2 cellular contexts compared by ENCODE assay signal in the genomic region with DNA sequence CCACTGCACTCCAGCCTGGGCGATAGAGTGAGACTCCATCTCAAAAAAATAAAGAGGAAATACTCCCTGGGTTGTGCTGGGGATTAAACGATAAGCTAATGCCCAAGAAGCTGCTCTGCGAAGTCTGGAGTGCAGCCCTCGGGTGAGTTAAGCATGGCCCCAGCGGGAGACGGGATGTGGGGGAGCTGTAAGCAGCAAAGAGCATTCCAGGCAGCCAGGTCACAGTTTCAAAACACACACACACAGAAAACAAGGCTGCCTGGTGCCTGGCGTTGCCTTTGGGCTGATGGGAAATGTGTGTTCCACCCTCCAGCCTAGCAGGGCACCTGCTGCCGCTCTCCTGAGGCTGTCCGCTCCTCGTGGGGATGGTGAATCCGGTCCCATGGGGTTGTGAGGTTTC.
TF ChIP-seq lines count a peak whose summit lies in the region.

No MANE protein-coding gene starts in this region.

TF ChIP-seq in SK-N-SH treated with all-trans-retinoic acid at 6 μM for 48 hours, 23 proteins besides CTCF, POLR2A, EP300 and RAD21 (continued from another document):
- TF ChIP-seq, protein P1, sequence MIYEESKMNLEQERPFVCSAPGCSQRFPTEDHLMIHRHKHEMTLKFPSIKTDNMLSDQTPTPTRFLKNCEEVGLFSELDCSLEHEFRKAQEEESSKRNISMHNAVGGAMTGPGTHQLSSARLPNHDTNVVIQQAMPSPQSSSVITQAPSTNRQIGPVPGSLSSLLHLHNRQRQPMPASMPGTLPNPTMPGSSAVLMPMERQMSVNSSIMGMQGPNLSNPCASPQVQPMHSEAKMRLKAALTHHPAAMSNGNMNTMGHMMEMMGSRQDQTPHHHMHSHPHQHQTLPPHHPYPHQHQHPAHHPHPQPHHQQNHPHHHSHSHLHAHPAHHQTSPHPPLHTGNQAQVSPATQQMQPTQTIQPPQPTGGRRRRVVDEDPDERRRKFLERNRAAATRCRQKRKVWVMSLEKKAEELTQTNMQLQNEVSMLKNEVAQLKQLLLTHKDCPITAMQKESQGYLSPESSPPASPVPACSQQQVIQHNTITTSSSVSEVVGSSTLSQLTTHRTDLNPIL (CRISPR knock-in tag; IDR thresholded peaks at IDR 0.05; ENCODE audit: low read depth): no peak
- no peak for TF ChIP-seq PPARA (CRISPR knock-in tag; IDR thresholded peaks at IDR 0.05; ENCODE audit: borderline replicate concordance)
- no peak for TF ChIP-seq SNAI2 (CRISPR knock-in tag; IDR thresholded peaks at IDR 0.05)
- TF ChIP-seq ZNF70 (CRISPR knock-in tag; IDR thresholded peaks at IDR 0.05): no peak
- no peak for TF ChIP-seq ZNF565 (CRISPR knock-in tag; conservative IDR thresholded peaks at IDR 0.05; ENCODE audit: low read depth)
- TF ChIP-seq TCF4 (CRISPR knock-in tag; IDR thresholded peaks at IDR 0.05; ENCODE audit: borderline replicate concordance): no peak
- TF ChIP-seq ZFP3 (CRISPR knock-in tag; IDR thresholded peaks at IDR 0.05): no peak
- TF ChIP-seq, protein P2, sequence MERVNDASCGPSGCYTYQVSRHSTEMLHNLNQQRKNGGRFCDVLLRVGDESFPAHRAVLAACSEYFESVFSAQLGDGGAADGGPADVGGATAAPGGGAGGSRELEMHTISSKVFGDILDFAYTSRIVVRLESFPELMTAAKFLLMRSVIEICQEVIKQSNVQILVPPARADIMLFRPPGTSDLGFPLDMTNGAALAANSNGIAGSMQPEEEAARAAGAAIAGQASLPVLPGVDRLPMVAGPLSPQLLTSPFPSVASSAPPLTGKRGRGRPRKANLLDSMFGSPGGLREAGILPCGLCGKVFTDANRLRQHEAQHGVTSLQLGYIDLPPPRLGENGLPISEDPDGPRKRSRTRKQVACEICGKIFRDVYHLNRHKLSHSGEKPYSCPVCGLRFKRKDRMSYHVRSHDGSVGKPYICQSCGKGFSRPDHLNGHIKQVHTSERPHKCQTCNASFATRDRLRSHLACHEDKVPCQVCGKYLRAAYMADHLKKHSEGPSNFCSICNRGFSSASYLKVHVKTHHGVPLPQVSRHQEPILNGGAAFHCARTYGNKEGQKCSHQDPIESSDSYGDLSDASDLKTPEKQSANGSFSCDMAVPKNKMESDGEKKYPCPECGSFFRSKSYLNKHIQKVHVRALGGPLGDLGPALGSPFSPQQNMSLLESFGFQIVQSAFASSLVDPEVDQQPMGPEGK (CRISPR knock-in tag; IDR thresholded peaks at IDR 0.05; ENCODE audit: borderline replicate concordance): no peak
- TF ChIP-seq, protein P3, sequence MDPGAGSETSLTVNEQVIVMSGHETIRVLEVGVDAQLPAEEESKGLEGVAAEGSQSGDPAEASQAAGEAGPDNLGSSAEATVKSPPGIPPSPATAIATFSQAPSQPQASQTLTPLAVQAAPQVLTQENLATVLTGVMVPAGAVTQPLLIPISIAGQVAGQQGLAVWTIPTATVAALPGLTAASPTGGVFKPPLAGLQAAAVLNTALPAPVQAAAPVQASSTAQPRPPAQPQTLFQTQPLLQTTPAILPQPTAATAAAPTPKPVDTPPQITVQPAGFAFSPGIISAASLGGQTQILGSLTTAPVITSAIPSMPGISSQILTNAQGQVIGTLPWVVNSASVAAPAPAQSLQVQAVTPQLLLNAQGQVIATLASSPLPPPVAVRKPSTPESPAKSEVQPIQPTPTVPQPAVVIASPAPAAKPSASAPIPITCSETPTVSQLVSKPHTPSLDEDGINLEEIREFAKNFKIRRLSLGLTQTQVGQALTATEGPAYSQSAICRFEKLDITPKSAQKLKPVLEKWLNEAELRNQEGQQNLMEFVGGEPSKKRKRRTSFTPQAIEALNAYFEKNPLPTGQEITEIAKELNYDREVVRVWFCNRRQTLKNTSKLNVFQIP (CRISPR knock-in tag; IDR thresholded peaks at IDR 0.05; ENCODE audit: borderline replicate concordance, low read depth): no peak
- TF ChIP-seq ESRRG (CRISPR knock-in tag; IDR thresholded peaks at IDR 0.05): no peak
- no peak for TF ChIP-seq ISL1 (CRISPR knock-in tag; IDR thresholded peaks at IDR 0.05)
- TF ChIP-seq TOX (CRISPR knock-in tag; IDR thresholded peaks at IDR 0.05; ENCODE audit: borderline replicate concordance): no peak
- no peak for TF ChIP-seq OSR1 (CRISPR knock-in tag; IDR thresholded peaks at IDR 0.05)

TF ChIP-seq in SK-N-SH, 30 proteins besides CTCF, POLR2A, EP300 and RAD21 (continued from another document):
- TF ChIP-seq, protein P4, sequence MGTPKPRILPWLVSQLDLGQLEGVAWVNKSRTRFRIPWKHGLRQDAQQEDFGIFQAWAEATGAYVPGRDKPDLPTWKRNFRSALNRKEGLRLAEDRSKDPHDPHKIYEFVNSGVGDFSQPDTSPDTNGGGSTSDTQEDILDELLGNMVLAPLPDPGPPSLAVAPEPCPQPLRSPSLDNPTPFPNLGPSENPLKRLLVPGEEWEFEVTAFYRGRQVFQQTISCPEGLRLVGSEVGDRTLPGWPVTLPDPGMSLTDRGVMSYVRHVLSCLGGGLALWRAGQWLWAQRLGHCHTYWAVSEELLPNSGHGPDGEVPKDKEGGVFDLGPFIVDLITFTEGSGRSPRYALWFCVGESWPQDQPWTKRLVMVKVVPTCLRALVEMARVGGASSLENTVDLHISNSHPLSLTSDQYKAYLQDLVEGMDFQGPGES (IDR thresholded peaks at IDR 0.05; ENCODE audit: low read depth, low read length): no peak
- TF ChIP-seq TEAD4 (IDR thresholded peaks at IDR 0.05; ENCODE audit: borderline replicate concordance, insufficient read depth): no peak
TF ChIP-seq in SK-N-SH: peak in this region for 0.
